1 cellular context compared by ENCODE assay signal in the genomic region with DNA sequence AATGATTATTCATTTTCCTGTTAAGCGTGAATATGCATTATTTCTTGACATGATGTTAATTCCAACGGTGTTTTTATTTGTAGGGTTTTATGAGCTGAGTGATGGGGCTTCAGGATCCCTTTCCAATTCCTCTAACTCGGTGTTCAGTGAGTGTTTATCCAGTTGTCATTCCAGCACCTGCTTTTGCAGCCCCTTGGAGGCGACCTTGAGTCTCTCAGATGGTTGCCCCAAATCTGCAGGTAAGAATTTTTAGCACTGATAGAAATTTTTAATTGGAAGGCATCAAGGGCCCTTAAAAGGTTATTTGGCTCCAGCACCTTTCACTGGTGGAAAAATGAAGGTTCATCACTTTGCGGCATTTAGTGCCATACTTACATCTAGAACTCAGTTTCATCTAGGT.
TF ChIP-seq lines count a peak whose summit lies in the region.

No MANE protein-coding gene starts in this region.

TF ChIP-seq in HCT116, 20 proteins besides CTCF, POLR2A, EP300 and RAD21 (continued from another document):
- TF ChIP-seq, protein P1, sequence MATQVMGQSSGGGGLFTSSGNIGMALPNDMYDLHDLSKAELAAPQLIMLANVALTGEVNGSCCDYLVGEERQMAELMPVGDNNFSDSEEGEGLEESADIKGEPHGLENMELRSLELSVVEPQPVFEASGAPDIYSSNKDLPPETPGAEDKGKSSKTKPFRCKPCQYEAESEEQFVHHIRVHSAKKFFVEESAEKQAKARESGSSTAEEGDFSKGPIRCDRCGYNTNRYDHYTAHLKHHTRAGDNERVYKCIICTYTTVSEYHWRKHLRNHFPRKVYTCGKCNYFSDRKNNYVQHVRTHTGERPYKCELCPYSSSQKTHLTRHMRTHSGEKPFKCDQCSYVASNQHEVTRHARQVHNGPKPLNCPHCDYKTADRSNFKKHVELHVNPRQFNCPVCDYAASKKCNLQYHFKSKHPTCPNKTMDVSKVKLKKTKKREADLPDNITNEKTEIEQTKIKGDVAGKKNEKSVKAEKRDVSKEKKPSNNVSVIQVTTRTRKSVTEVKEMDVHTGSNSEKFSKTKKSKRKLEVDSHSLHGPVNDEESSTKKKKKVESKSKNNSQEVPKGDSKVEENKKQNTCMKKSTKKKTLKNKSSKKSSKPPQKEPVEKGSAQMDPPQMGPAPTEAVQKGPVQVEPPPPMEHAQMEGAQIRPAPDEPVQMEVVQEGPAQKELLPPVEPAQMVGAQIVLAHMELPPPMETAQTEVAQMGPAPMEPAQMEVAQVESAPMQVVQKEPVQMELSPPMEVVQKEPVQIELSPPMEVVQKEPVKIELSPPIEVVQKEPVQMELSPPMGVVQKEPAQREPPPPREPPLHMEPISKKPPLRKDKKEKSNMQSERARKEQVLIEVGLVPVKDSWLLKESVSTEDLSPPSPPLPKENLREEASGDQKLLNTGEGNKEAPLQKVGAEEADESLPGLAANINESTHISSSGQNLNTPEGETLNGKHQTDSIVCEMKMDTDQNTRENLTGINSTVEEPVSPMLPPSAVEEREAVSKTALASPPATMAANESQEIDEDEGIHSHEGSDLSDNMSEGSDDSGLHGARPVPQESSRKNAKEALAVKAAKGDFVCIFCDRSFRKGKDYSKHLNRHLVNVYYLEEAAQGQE (IDR thresholded peaks at IDR 0.05; ENCODE audit: low read depth) = no peak
- TF ChIP-seq CEBPB (IDR thresholded peaks at IDR 0.05; ENCODE audit: low read depth) (no peak), ELF1 (IDR thresholded peaks at IDR 0.05; ENCODE audit: borderline replicate concordance, low read depth) (no peak), ZNF274 (IDR thresholded peaks at IDR 0.05; ENCODE audit: low read depth, low read length) (no peak), JUND (IDR thresholded peaks at IDR 0.05) (no peak), ZFX (IDR thresholded peaks at IDR 0.05) (no peak), YY1 (IDR thresholded peaks at IDR 0.05; ENCODE audit: extremely low read depth, insufficient replicate concordance, low read depth, low read length) (no peak)
- TF ChIP-seq, protein P2, sequence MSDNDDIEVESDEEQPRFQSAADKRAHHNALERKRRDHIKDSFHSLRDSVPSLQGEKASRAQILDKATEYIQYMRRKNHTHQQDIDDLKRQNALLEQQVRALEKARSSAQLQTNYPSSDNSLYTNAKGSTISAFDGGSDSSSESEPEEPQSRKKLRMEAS (IDR thresholded peaks at IDR 0.05) = no peak
